Comparison of ENCODE assay signal across 12 cellular contexts in the genomic region with DNA sequence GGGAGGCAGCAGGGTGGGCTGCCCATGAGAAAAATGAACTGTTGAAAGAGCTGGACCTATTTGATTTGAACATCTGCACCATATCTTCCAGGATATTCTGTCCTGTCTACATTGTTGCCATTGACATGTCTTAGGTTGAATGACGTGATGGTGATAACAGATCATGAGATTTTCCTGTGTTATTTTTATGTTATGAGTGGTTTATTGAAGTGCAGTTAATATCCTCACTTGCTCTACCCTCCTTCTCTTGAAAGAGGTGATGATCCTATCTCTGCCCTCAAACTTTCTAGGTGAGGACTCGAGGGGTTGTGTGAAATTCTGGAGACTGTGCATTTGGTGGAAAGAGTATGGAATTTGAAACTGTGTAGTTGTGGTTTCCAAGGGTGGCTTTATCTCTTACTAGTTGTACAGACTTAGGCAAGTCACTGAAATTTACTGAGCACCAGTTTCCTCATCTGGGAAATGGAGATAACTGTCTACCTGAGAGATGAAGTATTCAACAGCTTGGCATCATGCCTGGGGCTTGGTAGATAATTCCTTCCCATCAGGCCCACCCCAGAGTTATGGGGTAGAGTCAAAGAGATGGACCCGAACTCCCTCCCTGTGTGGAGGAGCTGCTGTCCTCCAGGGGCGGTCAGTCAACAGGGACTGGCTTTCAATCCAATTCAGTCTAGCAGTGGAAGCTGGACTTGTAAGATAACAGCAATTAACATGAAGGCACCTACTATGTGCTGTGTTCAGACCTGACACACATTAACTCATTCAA.
DNase-seq lines count a peak whose midpoint lies in the region; ATAC-seq and TF ChIP-seq lines count a peak whose summit lies in the region.
"Had no signal": no experiment of that assay in that cellular context is flagged by ENCODE, and none has a peak within 500 bp of the region (broad histone marks: within the 10 kb centered on the region; RNA-seq: fewer than 3 reads in every experiment).

No MANE protein-coding gene starts in this region.

- peak overlapping the region; percentile 68 for H2AFZ ChIP-seq in Karpas-422 (ENCODE audit: low read length)
- H2AFZ ChIP-seq: hepatocyte had no signal

- no peak for DNase-seq in activated T-cell treated with anti-CD3 and anti-CD28 coated beads, Interleukin-2, amount 50 U/mL, for 72 hours
- no peak for DNase-seq in activated T-cell treated with anti-CD3 and anti-CD28 coated beads, Interleukin-2, amount 50 U/mL, for 24 hours
- DNase-seq in Karpas-422: no peak
- DNase-seq in stimulated activated effector memory CD8-positive, alpha-beta T cell treated with anti-CD3 and anti-CD28 coated beads, Interleukin-12 subunit alpha, Interleukin-12 subunit beta, amount 100 ng/mL, for 72 hours (ENCODE audit: low spot score in 2 of 2): no peak
- no peak for DNase-seq in NCI-H1694 (lab: John Stamatoyannopoulos, UW)
- DNase-seq in body of pancreas: no peak
- no peak for DNase-seq in kidney glomerular epithelial cell (lab: John Stamatoyannopoulos, UW)
- DNase-seq: activated CD8-positive, alpha-beta memory T cell treated with anti-CD3 and anti-CD28 coated beads, Interleukin-2, amount 50 U/mL, for 4 hours; mammary epithelial cell had no signal

- no peaks in the 10 kb centered on the region for H3K36me3 Mint-ChIP-seq in activated T-cell treated with anti-CD3 and anti-CD28 coated beads, Interleukin-2, amount 50 U/mL, for 72 hours (ENCODE audit: insufficient read depth in 2 of 2)
- H3K36me3 Mint-ChIP-seq in activated T-cell treated with anti-CD3 and anti-CD28 coated beads, Interleukin-2, amount 50 U/mL, for 24 hours (ENCODE audit: low read depth): no peaks in the 10 kb centered on the region
- H3K36me3 Mint-ChIP-seq in stimulated activated effector memory CD8-positive, alpha-beta T cell treated with anti-CD3 and anti-CD28 coated beads, Interleukin-12 subunit alpha, Interleukin-12 subunit beta, amount 100 ng/mL, for 72 hours: no peaks in the 10 kb centered on the region

- TF ChIP-seq POLR2A in body of pancreas (IDR thresholded peaks at IDR 0.05): no peak

- H3K4me3 ChIP-seq in Karpas-422 (ENCODE audit: low read length): no peak overlapping the region
- no peak overlapping the region for H3K4me3 ChIP-seq in duodenal mucosa (ENCODE audit: low read depth in 1 of 2, low read length in 2 of 2)
- no peak overlapping the region for H3K4me3 ChIP-seq in body of pancreas
- H3K4me3 ChIP-seq: A549, hepatocyte had no signal

- peak overlapping the region; percentile 25 for H3K9ac ChIP-seq in Karpas-422 (ENCODE audit: low read length)
- no peak overlapping the region for H3K9ac ChIP-seq in duodenal mucosa (ENCODE audit: low read depth in 1 of 2, low read length in 2 of 2)

- H3K27ac ChIP-seq in Karpas-422 (ENCODE audit: low read length) (peak overlapping the region; percentile 55; the same call in 1 of the 2 replicates), duodenal mucosa (ENCODE audit: low read depth, low read length) (peak overlapping the region; percentile 51), body of pancreas (no peak overlapping the region)
- H3K27ac ChIP-seq: A549, hepatocyte had no signal

- H4K20me1 ChIP-seq in Karpas-422 (ENCODE audit: insufficient read depth, low read depth, low read length): no peaks in the 10 kb centered on the region

- H3K27me3 Mint-ChIP-seq in activated T-cell treated with anti-CD3 and anti-CD28 coated beads, Interleukin-2, amount 50 U/mL, for 72 hours (ENCODE audit: low read depth): peaks cover 8% of the 10 kb centered on the region
- H3K27me3 Mint-ChIP-seq in activated T-cell treated with anti-CD3 and anti-CD28 coated beads, Interleukin-2, amount 50 U/mL, for 24 hours: no peaks in the 10 kb centered on the region

- no peak overlapping the region for H3K27ac Mint-ChIP-seq in activated T-cell treated with anti-CD3 and anti-CD28 coated beads, Interleukin-2, amount 50 U/mL, for 72 hours
- H3K27ac Mint-ChIP-seq in activated T-cell treated with anti-CD3 and anti-CD28 coated beads, Interleukin-2, amount 50 U/mL, for 24 hours: no peak overlapping the region
- no peak overlapping the region for H3K27ac Mint-ChIP-seq in stimulated activated effector memory CD8-positive, alpha-beta T cell treated with anti-CD3 and anti-CD28 coated beads, Interleukin-12 subunit alpha, Interleukin-12 subunit beta, amount 100 ng/mL, for 72 hours

- no peaks in the 10 kb centered on the region for H3K27me3 ChIP-seq in Karpas-422 (ENCODE audit: low read length)
- H3K27me3 ChIP-seq in duodenal mucosa (ENCODE audit: control insufficient read depth in 1 of 2, insufficient read depth in 2 of 2, low read length in 2 of 2): no peaks in the 10 kb centered on the region
- no peaks in the 10 kb centered on the region for H3K27me3 ChIP-seq in body of pancreas
- H3K27me3 ChIP-seq: hepatocyte had no signal

- TF ChIP-seq CTCF in body of pancreas (IDR thresholded peaks at IDR 0.05): no peak

- H3K4me2 ChIP-seq in Karpas-422 (ENCODE audit: low read depth, low read length, poor library complexity, severe bottlenecking): peak overlapping the region; percentile 70
- H3K4me2 ChIP-seq: A549, hepatocyte had no signal

- peak overlapping the region; percentile 2 to 44 for H3K4me3 Mint-ChIP-seq in activated T-cell treated with anti-CD3 and anti-CD28 coated beads, Interleukin-2, amount 50 U/mL, for 72 hours
- H3K4me3 Mint-ChIP-seq in activated T-cell treated with anti-CD3 and anti-CD28 coated beads, Interleukin-2, amount 50 U/mL, for 24 hours: no peak overlapping the region
- H3K4me3 Mint-ChIP-seq in stimulated activated effector memory CD8-positive, alpha-beta T cell treated with anti-CD3 and anti-CD28 coated beads, Interleukin-12 subunit alpha, Interleukin-12 subunit beta, amount 100 ng/mL, for 72 hours: peak overlapping the region; percentile 23

- intact Hi-C loops in body of pancreas (cut with DNase I): no loop called here

- peaks cover 41% of the 10 kb centered on the region for H3K4me1 Mint-ChIP-seq in activated T-cell treated with anti-CD3 and anti-CD28 coated beads, Interleukin-2, amount 50 U/mL, for 72 hours (ENCODE audit: low read depth)
- H3K4me1 Mint-ChIP-seq in activated T-cell treated with anti-CD3 and anti-CD28 coated beads, Interleukin-2, amount 50 U/mL, for 24 hours (ENCODE audit: low read depth): peaks cover 37% of the 10 kb centered on the region
- H3K4me1 Mint-ChIP-seq in stimulated activated effector memory CD8-positive, alpha-beta T cell treated with anti-CD3 and anti-CD28 coated beads, Interleukin-12 subunit alpha, Interleukin-12 subunit beta, amount 100 ng/mL, for 72 hours: peaks cover 32% of the 10 kb centered on the region

- no peaks in the 10 kb centered on the region for H3K9me2 ChIP-seq in Karpas-422 (replicated peaks; ENCODE audit: insufficient read depth, low read length)

- H3K9me3 Mint-ChIP-seq in activated T-cell treated with anti-CD3 and anti-CD28 coated beads, Interleukin-2, amount 50 U/mL, for 72 hours: no peaks in the 10 kb centered on the region
- no peaks in the 10 kb centered on the region for H3K9me3 Mint-ChIP-seq in activated T-cell treated with anti-CD3 and anti-CD28 coated beads, Interleukin-2, amount 50 U/mL, for 24 hours
- no peaks in the 10 kb centered on the region for H3K9me3 Mint-ChIP-seq in stimulated activated effector memory CD8-positive, alpha-beta T cell treated with anti-CD3 and anti-CD28 coated beads, Interleukin-12 subunit alpha, Interleukin-12 subunit beta, amount 100 ng/mL, for 72 hours

- ATAC-seq in activated T-cell treated with anti-CD3 and anti-CD28 coated beads, Interleukin-2, amount 50 U/mL, for 72 hours (replicated peaks in 1 of 2): peak in 1 of 2 donors; percentile 32
- ATAC-seq in stimulated activated effector memory CD8-positive, alpha-beta T cell treated with anti-CD3 and anti-CD28 coated beads, Interleukin-12 subunit alpha, Interleukin-12 subunit beta, amount 100 ng/mL, for 72 hours: peak; percentile 3
- no peak for ATAC-seq in body of pancreas
- ATAC-seq: A549 had no signal

- H3K79me2 ChIP-seq in Karpas-422 (ENCODE audit: low read length): no peaks in the 10 kb centered on the region
- H3K79me2 ChIP-seq: hepatocyte had no signal

- H3K4me1 ChIP-seq in Karpas-422 (ENCODE audit: low read length): peaks cover 30% of the 10 kb centered on the region
- peaks cover 0 to 7% of the 10 kb centered on the region in 2 donors for H3K4me1 ChIP-seq in duodenal mucosa (ENCODE audit: control insufficient read depth in 1 of 2, insufficient read depth in 2 of 2, low read length in 2 of 2)
- peaks cover 4% of the 10 kb centered on the region for H3K4me1 ChIP-seq in body of pancreas
- H3K4me1 ChIP-seq: A549 had no signal

- no peaks in the 10 kb centered on the region for H3K36me3 ChIP-seq in Karpas-422 (ENCODE audit: insufficient read depth, low read length)
- H3K36me3 ChIP-seq in duodenal mucosa (ENCODE audit: control insufficient read depth in 1 of 2, insufficient read depth in 2 of 2, low read length in 2 of 2): no peaks in the 10 kb centered on the region
- no peaks in the 10 kb centered on the region for H3K36me3 ChIP-seq in body of pancreas (replicated peaks in 1 of 2; ENCODE audit: insufficient read depth in 1 of 2, low read depth in 2 of 2)

- no peaks in the 10 kb centered on the region for H3K9me3 ChIP-seq in Karpas-422 (ENCODE audit: low read length)
- no peaks in the 10 kb centered on the region for H3K9me3 ChIP-seq in duodenal mucosa (ENCODE audit: control insufficient read depth in 1 of 2, low read length in 2 of 2)
- H3K9me3 ChIP-seq in body of pancreas: no peaks in the 10 kb centered on the region
- H3K9me3 ChIP-seq: A549 had no signal

- WGBS in body of pancreas, 2 donors: 90 to 93% methylated on average over 4 of the region's 4 CpGs

Comparison
In these comparisons a context has a peak if more than half of its experiments do, and no peak if none do; other contexts are left out.
1. H3K27ac ChIP-seq: peak in Karpas-422 (single experiment) and duodenal mucosa (single experiment); none in body of pancreas (0 of 4).